In genomic region chr11:95337972-95338429, GRCh38 we compare ENCODE assay signal across 7 cellular contexts.
A peak's percentile ranks its signal among the peaks of the same experiment; 100 is the strongest.
DNase-seq lines count a peak whose midpoint lies in the region; ATAC-seq, FAIRE-seq and TF ChIP-seq lines count a peak whose summit lies in the region.

No MANE protein-coding gene starts in this region.

- H3K4me1 ChIP-seq in MM.1S (ENCODE audit: low read length) = peaks cover 30% of the 10 kb centered on the region
- H3K4me1 ChIP-seq in right cardiac atrium (ENCODE audit: control insufficient read depth, insufficient read depth, low read length) = peaks cover 14% of the 10 kb centered on the region
- H3K4me1 ChIP-seq in suprapubic skin = peaks cover 56% of the 10 kb centered on the region

- TF ChIP-seq CTCF in MM.1S (IDR thresholded peaks at IDR 0.05; ENCODE audit: low read length) (no peak), suprapubic skin (IDR thresholded peaks at IDR 0.05) (no peak)

- no peaks in the 10 kb centered on the region for H3K9me2 ChIP-seq in MM.1S (replicated peaks; ENCODE audit: insufficient read depth, low read length)

- H3K36me3 ChIP-seq in MM.1S (replicated peaks; ENCODE audit: insufficient read depth, low read length) (no peaks in the 10 kb centered on the region), suprapubic skin (no peaks in the 10 kb centered on the region)

- peaks cover 17% of the 10 kb centered on the region for H3F3A ChIP-seq in MM.1S (ENCODE audit: insufficient read depth, low read length)

- H3K27me3 ChIP-seq in MM.1S (replicated peaks; ENCODE audit: insufficient read depth, low read length) (peaks cover 41% of the 10 kb centered on the region), right cardiac atrium (ENCODE audit: control insufficient read depth, insufficient read depth) (no peaks in the 10 kb centered on the region), suprapubic skin (no peaks in the 10 kb centered on the region)

- intact Hi-C loops in right cardiac atrium (cut with DNase I) = loop anchor here in 1 of 4 donors (10.0 kb wide), 1 partner anchor 103 kb away; the partner anchor contains the start of gene SESN3

- no peaks in the 10 kb centered on the region for H3K79me2 ChIP-seq in MM.1S (ENCODE audit: low read length)

- H3K9me3 ChIP-seq in MM.1S (replicated peaks; ENCODE audit: insufficient read depth, low read length) = no peaks in the 10 kb centered on the region
- no peaks in the 10 kb centered on the region for H3K9me3 ChIP-seq in right cardiac atrium (ENCODE audit: control insufficient read depth, low read length)
- H3K9me3 ChIP-seq in suprapubic skin = no peaks in the 10 kb centered on the region

- H4K20me1 ChIP-seq in MM.1S (ENCODE audit: insufficient read depth, low read length) = 0 out of 2 replicates have a peak, but pooled peaks cover 2% of the 10 kb centered on the region

- 56% methylated on average over 2 of the region's 2 CpGs for WGBS in right cardiac atrium
- WGBS in suprapubic skin = 69% methylated on average over 2 of the region's 2 CpGs

- H2AFZ ChIP-seq in MM.1S (ENCODE audit: low read length) = no peak overlapping the region

- no peak for FAIRE-seq in urothelium cell line (lab: Jason Lieb, UNC)

- no peak overlapping the region for H3K9ac ChIP-seq in MM.1S (ENCODE audit: low read length)

- ATAC-seq in GM21723 (IDR thresholded peaks at IDR 0.05; ENCODE audit: unreplicated experiment) (peak; percentile 5), right cardiac atrium (peak; percentile 4 to 21)

- no peak for DNase-seq in MM.1S
- no peak for DNase-seq in right cardiac atrium
- DNase-seq in suprapubic skin (ENCODE audit: low spot score in 2 of 2) = no peak
- DNase-seq in amniotic stem cell (lab: John Stamatoyannopoulos, UW) = no peak
- no peak for DNase-seq in urothelium cell line (ENCODE audit: low spot score)
- DNase-seq in SIG-M5 treated with dmso at 0.1 percent for 504 hours (lab: John Stamatoyannopoulos, UW; ENCODE audit: unreplicated experiment) = no peak

- no peak for TF ChIP-seq POLR2A in suprapubic skin (IDR thresholded peaks at IDR 0.05)

- H3K4me3 ChIP-seq in MM.1S (ENCODE audit: low read length) = no peak overlapping the region
- H3K4me3 ChIP-seq in right cardiac atrium (ENCODE audit: low read length) = no peak overlapping the region
- H3K4me3 ChIP-seq in suprapubic skin = no peak overlapping the region

- H3K4me2 ChIP-seq in MM.1S (ENCODE audit: low read depth, low read length) = peak overlapping the region; percentile 57; the same call in 1 of the 2 replicates

- H3K27ac ChIP-seq in MM.1S (ENCODE audit: low read length) = peak overlapping the region; percentile 36; the same call in 1 of the 2 replicates
- peak overlapping the region; percentile 43 for H3K27ac ChIP-seq in right cardiac atrium (ENCODE audit: low read length)
- H3K27ac ChIP-seq in suprapubic skin = peak overlapping the region; percentile 84

- TF ChIP-seq EP300 in suprapubic skin (IDR thresholded peaks at IDR 0.05) = no peak
